8 cellular contexts compared by ENCODE assay signal in genomic region chr2:111123751-111124150, GRCh38. TPM values are rescaled to one million over a fixed set of nuclear protein-coding genes. Genes with fewer than 3 reads are reported as not detected.
DNase-seq lines count a peak whose midpoint lies in the region; ATAC-seq and TF ChIP-seq lines count a peak whose summit lies in the region.

No MANE protein-coding gene starts in this region.

- no peak for TF ChIP-seq CTCF in PC-3 (conservative IDR thresholded peaks at IDR 0.05; ENCODE audit: low read depth, low read length)
- TF ChIP-seq CTCF in endothelial cell (IDR thresholded peaks at IDR 0.05; ENCODE audit: unreplicated experiment), result no peak
- TF ChIP-seq CTCF in smooth muscle cell (IDR thresholded peaks at IDR 0.05; ENCODE audit: borderline replicate concordance, insufficient read depth, poor library complexity, severe bottlenecking), result no peak
- no peak for TF ChIP-seq CTCF in mucosa of descending colon (IDR thresholded peaks at IDR 0.05)

- peaks cover 73% of the 10 kb centered on the region for H3K79me2 ChIP-seq in PC-3 (ENCODE audit: low read length)
- H3K79me2 ChIP-seq in smooth muscle cell (ENCODE audit: low read depth), result peaks cover 53% of the 10 kb centered on the region

- peaks cover 45% of the 10 kb centered on the region for H3K36me3 Mint-ChIP-seq in activated CD4-positive, alpha-beta T cell treated with anti-CD3 and anti-CD28 coated beads, Interleukin-2, amount 10 ng/mL, durations not matched to agents 7 days and 5 days (ENCODE audit: low read depth)
- peaks cover 18% of the 10 kb centered on the region for H3K36me3 Mint-ChIP-seq in endothelial cell (ENCODE audit: low read depth, unreplicated experiment)

- H3F3A ChIP-seq in PC-3 (ENCODE audit: low read length, unreplicated experiment) (no peaks in the 10 kb centered on the region), smooth muscle cell (ENCODE audit: low read depth) (no peaks in the 10 kb centered on the region)

- peaks cover 20% of the 10 kb centered on the region for H3K4me1 Mint-ChIP-seq in activated CD4-positive, alpha-beta T cell treated with anti-CD3 and anti-CD28 coated beads, Interleukin-2, amount 10 ng/mL, durations not matched to agents 7 days and 5 days
- peaks cover 3% of the 10 kb centered on the region for H3K4me1 Mint-ChIP-seq in endothelial cell (ENCODE audit: unreplicated experiment)

- 79% methylated on average over 7 of the region's 7 CpGs for WGBS in smooth muscle cell (ENCODE audit: low lambda C conversion rate)

- intact Hi-C loops in PC-3 (cut with micrococcal nuclease), result loop anchor here (10.0 kb wide), 1 partner anchor 61 kb away; no protein-coding TSS in a partner anchor
- intact Hi-C loops in mucosa of descending colon (cut with DNase I, micrococcal nuclease), result no loop called here

- BruUV-seq in PC-3 (replicated peaks; lab: Mats Ljungman, UMichigan), result TSS peak; percentile 8

- H3K4me2 ChIP-seq in PC-3 (ENCODE audit: low read length) (peak overlapping the region; percentile 74), smooth muscle cell (peak overlapping the region; percentile 98)

- peak overlapping the region; percentile 62 for H3K4me3 Mint-ChIP-seq in activated CD4-positive, alpha-beta T cell treated with anti-CD3 and anti-CD28 coated beads, Interleukin-2, amount 10 ng/mL, durations not matched to agents 7 days and 5 days
- peak overlapping the region; percentile 87 for H3K4me3 Mint-ChIP-seq in endothelial cell (ENCODE audit: unreplicated experiment)

- H3K4me1 ChIP-seq in PC-3 (ENCODE audit: insufficient read depth, low read length) (peaks cover 12% of the 10 kb centered on the region), smooth muscle cell (ENCODE audit: low read depth) (peaks cover 13% of the 10 kb centered on the region), mucosa of descending colon (ENCODE audit: low read depth) (peaks cover 15% of the 10 kb centered on the region)

- H3K9me2 ChIP-seq in PC-3 (replicated peaks; ENCODE audit: low read length), result no peaks in the 10 kb centered on the region

- H3K27me3 ChIP-seq in PC-3 (ENCODE audit: low read length) (no peaks in the 10 kb centered on the region), smooth muscle cell (ENCODE audit: low read depth) (peaks cover 12% of the 10 kb centered on the region)

- CTCF ChIA-PET in activated CD4-positive, alpha-beta T cell treated with anti-CD3 and anti-CD28 coated beads, Interleukin-2, amount 10 ng/mL, durations not matched to agents 7 days and 5 days (lab: Charles Lee), result interaction anchor here (0.9 kb wide), 1 partner anchor 13 kb away, joined by 3 read pairs; no protein-coding TSS in a partner anchor
- CTCF ChIA-PET in PC-3 (lab: Charles Lee), result no interaction called here

- H4K20me1 ChIP-seq in PC-3 (ENCODE audit: low read length) (peaks cover 24% of the 10 kb centered on the region), smooth muscle cell (ENCODE audit: low read depth) (peaks cover 56% of the 10 kb centered on the region)

- peak overlapping the region; percentile 81; the same call in 1 of the 2 replicates for H3K9ac ChIP-seq in PC-3 (ENCODE audit: low read length)
- H3K9ac ChIP-seq in smooth muscle cell (ENCODE audit: low read depth), result no peak overlapping the region

- H3K9me3 Mint-ChIP-seq in activated CD4-positive, alpha-beta T cell treated with anti-CD3 and anti-CD28 coated beads, Interleukin-2, amount 10 ng/mL, durations not matched to agents 7 days and 5 days, result no peaks in the 10 kb centered on the region
- no peaks in the 10 kb centered on the region for H3K9me3 Mint-ChIP-seq in endothelial cell (ENCODE audit: unreplicated experiment)

- no peak for DNase-seq in activated CD4-positive, alpha-beta T cell treated with anti-CD3 and anti-CD28 coated beads, Interleukin-2, amount 10 ng/mL, durations not matched to agents 7 days and 5 days
- no peak for DNase-seq in activated CD4-positive, alpha-beta T cell treated with anti-CD3 and anti-CD28 coated beads, Interleukin-2, amount 50 U/mL, for 4 hours
- DNase-seq in PC-3 (no peak), endothelial cell (ENCODE audit: low spot score) (no peak), smooth muscle cell (lab: John Stamatoyannopoulos, UW; ENCODE audit: unreplicated experiment) (no peak), activated gamma-delta T cell (lab: John Stamatoyannopoulos, UW) (no peak), mucosa of descending colon (no peak)

- no peaks in the 10 kb centered on the region for H3K9me3 ChIP-seq in PC-3 (ENCODE audit: low read length)
- no peaks in the 10 kb centered on the region for H3K9me3 ChIP-seq in smooth muscle cell (replicated peaks; ENCODE audit: low read depth)
- H3K9me3 ChIP-seq in mucosa of descending colon, result no peaks in the 10 kb centered on the region

- H3K36me3 ChIP-seq in PC-3 (ENCODE audit: low read depth, low read length) (peaks cover 44% of the 10 kb centered on the region), smooth muscle cell (ENCODE audit: low read depth) (peaks cover 6% of the 10 kb centered on the region), mucosa of descending colon (ENCODE audit: low read depth) (no peaks in the 10 kb centered on the region)

- H3K4me3 ChIP-seq in PC-3 (ENCODE audit: low read length), result peak overlapping the region; percentile 91
- peak overlapping the region; percentile 90 for H3K4me3 ChIP-seq in smooth muscle cell
- no peak overlapping the region for H3K4me3 ChIP-seq in mucosa of descending colon

- peaks cover 23% of the 10 kb centered on the region for H3K27me3 Mint-ChIP-seq in activated CD4-positive, alpha-beta T cell treated with anti-CD3 and anti-CD28 coated beads, Interleukin-2, amount 10 ng/mL, durations not matched to agents 7 days and 5 days
- H3K27me3 Mint-ChIP-seq in endothelial cell (ENCODE audit: unreplicated experiment), result peaks cover 14% of the 10 kb centered on the region

- ATAC-seq in PC-3 (no peak), HG02981 (IDR thresholded peaks at IDR 0.05; ENCODE audit: unreplicated experiment) (no peak), mucosa of descending colon (no peak)

- peak overlapping the region; percentile 33 for H3K27ac Mint-ChIP-seq in activated CD4-positive, alpha-beta T cell treated with anti-CD3 and anti-CD28 coated beads, Interleukin-2, amount 10 ng/mL, durations not matched to agents 7 days and 5 days
- peak overlapping the region; percentile 77 for H3K27ac Mint-ChIP-seq in endothelial cell (ENCODE audit: unreplicated experiment)

- POLR2A ChIA-PET in activated CD4-positive, alpha-beta T cell treated with anti-CD3 and anti-CD28 coated beads, Interleukin-2, amount 10 ng/mL, durations not matched to agents 7 days and 5 days (lab: Charles Lee), result no interaction called here
- POLR2A ChIA-PET in PC-3 (lab: Charles Lee; ENCODE audit: unreplicated experiment), result interaction anchor here (0.6 kb wide), 1 partner anchor 56 kb away, joined by 6 read pairs; no protein-coding TSS in a partner anchor

- H2AFZ ChIP-seq in PC-3 (ENCODE audit: low read length) (no peak overlapping the region), smooth muscle cell (ENCODE audit: low read depth) (no peak overlapping the region)

- H3K27ac ChIP-seq in PC-3 (ENCODE audit: low read length) (no peak overlapping the region), smooth muscle cell (ENCODE audit: low read depth) (no peak overlapping the region)

RNA-seq across cellular contexts. Expression of gene BCL2L11, which starts 3.0 kb away (rescaled TPM):
- 10 to 100 TPM; 11.1 to 11.2 TPM for total RNA-seq in activated CD4-positive, alpha-beta T cell treated with anti-CD3 and anti-CD28 coated beads, Interleukin-2, amount 10 ng/mL, durations not matched to agents 7 days and 5 days
- total RNA-seq in PC-3 (2014; rRNA removed), result 11.3 and 24.6 TPM in 2 replicates
- total RNA-seq in endothelial cell (ENCODE audit: unreplicated experiment), result 32.5 TPM
- total RNA-seq in smooth muscle cell, result 7.2 and 10.0 TPM in 2 replicates
- polyA plus RNA-seq in smooth muscle cell, result 4.9 and 6.6 TPM in 2 replicates
- total RNA-seq in mucosa of descending colon, result 10 to 100 TPM; 40.9 to 44.4 (median 43.7) TPM
